18 cellular contexts compared by ENCODE assay signal in genomic region chr2:187054501-187055319, GRCh38.
DNase-seq lines count a peak whose midpoint lies in the region; ATAC-seq, FAIRE-seq and TF ChIP-seq lines count a peak whose summit lies in the region.
"Had no signal": no experiment of that assay in that cellular context is flagged by ENCODE, and none has a peak within 500 bp of the region (broad histone marks: within the 10 kb centered on the region; RNA-seq: fewer than 3 reads in every experiment).

No MANE protein-coding gene starts in this region.

- ATAC-seq in HG03342 (IDR thresholded peaks at IDR 0.05; ENCODE audit: unreplicated experiment) (peak; percentile 29), GM12878 (peak; percentile 63), right lobe of liver (peak in 3 of 4 donors; percentile 30 to 62 (median 50))
- ATAC-seq: activated CD4-positive, alpha-beta T cell treated with anti-CD3 and anti-CD28 coated beads for 36 hours; left lung had no signal

- H3K36me3 ChIP-seq in GM12878 (ENCODE audit: control insufficient read depth in 2 of 2, insufficient read depth in 2 of 2, low read length in 1 of 2): no peaks in the 10 kb centered on the region
- no peaks in the 10 kb centered on the region for H3K36me3 ChIP-seq in right lobe of liver
- H3K36me3 ChIP-seq: left lung, stomach, uterus had no signal

- peak; percentile 52 for TF ChIP-seq CTCF in GM12872 (IDR thresholded peaks at IDR 0.05; ENCODE audit: insufficient read depth, low read depth, low read length)
- peak in 1 of 3 experiments; percentile 23; a peak in 1 of 6 replicates for TF ChIP-seq CTCF in GM12878 (IDR thresholded peaks at IDR 0.05 in 2 of 3, conservative IDR thresholded peaks at IDR 0.05 in 1 of 3; ENCODE audit: control insufficient read depth in 2 of 3, extremely low read depth in 1 of 3, insufficient read depth in 1 of 3, low read depth in 3 of 3, low read length in 3 of 3)
- no peak for TF ChIP-seq CTCF in right lobe of liver (IDR thresholded peaks at IDR 0.05)

- no peak overlapping the region for H2AFZ ChIP-seq in GM12878 (ENCODE audit: control insufficient read depth, low read depth, low read length)

- in situ Hi-C loops in GM12878 (cut with MboI): no loop called here

- WGBS in GM12878 (ENCODE audit: insufficient coverage, insufficient replicate concordance, low lambda C conversion rate, missing lambda C conversion rate): 14% methylated on average over 5 of the region's 5 CpGs
- WGBS in right lobe of liver (ENCODE audit: insufficient coverage, low coverage, low lambda C conversion rate, missing lambda C conversion rate): 76% methylated on average over 2 of the region's 5 CpGs

- TF ChIP-seq RAD21 in GM12878 (IDR thresholded peaks at IDR 0.05; ENCODE audit: insufficient read depth, low read depth, low read length): no peak

- no TSS peak for BruUV-seq in GM12878 (replicated peaks; lab: Mats Ljungman, UMichigan)

- FAIRE-seq in GM12878 (lab: Jason Lieb, UNC): no peak
- FAIRE-seq: G401.6 had no signal

- H3K4me3 ChIP-seq in GM12878: no peak overlapping the region
- no peak overlapping the region for H3K4me3 ChIP-seq in right lobe of liver
- H3K4me3 ChIP-seq: left lung, stomach, uterus had no signal

- no peak for TF ChIP-seq POLR2A in GM12878 (IDR thresholded peaks at IDR 0.05; ENCODE audit: low read depth, low read length)
- TF ChIP-seq POLR2A in right lobe of liver (IDR thresholded peaks at IDR 0.05): no peak

- H3K27ac ChIP-seq in GM12878 (ENCODE audit: control insufficient read depth, insufficient read depth) (no peak overlapping the region), right lobe of liver (no peak overlapping the region)
- H3K27ac ChIP-seq: left lung, stomach, uterus had no signal

- no peaks in the 10 kb centered on the region for H3K79me2 ChIP-seq in GM12878 (ENCODE audit: control insufficient read depth, insufficient read depth, low read length)

- DNase-seq in GM12878 (ENCODE audit: low read depth, low spot score): no peak
- no peak for DNase-seq in right lobe of liver
- DNase-seq in stimulated activated CD4-positive, alpha-beta T cell treated with anti-CD3 and anti-CD28 coated beads, Interleukin-15, amount 100 ng/mL, for 24 hours: no peak
- no peak for DNase-seq in stimulated activated CD4-positive, alpha-beta T cell treated with anti-CD3 and anti-CD28 coated beads, Interleukin-4, amount 100 ng/mL, for 24 hours
- no peak for DNase-seq in NCI-H345 treated with DMSO at 0.1 percent for 48 hours (lab: John Stamatoyannopoulos, UW; ENCODE audit: unreplicated experiment)
- no peak for DNase-seq in NCI-H1694 treated with DMSO at 0.1 percent for 48 hours (lab: John Stamatoyannopoulos, UW)
- DNase-seq: activated CD4-positive, alpha-beta T cell treated with anti-CD3 and anti-CD28 coated beads for 36 hours; activated naive CD4-positive, alpha-beta T cell treated with anti-CD3 and anti-CD28 coated beads, Interleukin-2, amount 10 ng/mL, durations not matched to agents 7 days and 5 days; activated T-cell treated with anti-CD3 and anti-CD28 coated beads for 4 hours; IMR-90; left lung; NCI-H1105; NK-92 treated with Interleukin-12 subunit alpha and Interleukin-12 subunit beta, amount 100 ng/mL, for 24 hours; stomach; uterus had no signal

- intact Hi-C loops in GM12878 (cut with micrococcal nuclease; ENCODE audit: unreplicated experiment) (loop anchor here (10.0 kb wide), 1 partner anchor 390 kb away; the partner anchor contains the start of gene CALCRL), right lobe of liver (cut with DNase I) (no loop called here)

- TF ChIP-seq EP300 in GM12878 (IDR thresholded peaks at IDR 0.05; ENCODE audit: borderline replicate concordance in 1 of 2, control insufficient read depth in 1 of 2, low read depth in 2 of 2, low read length in 2 of 2): no peak

- CTCF ChIA-PET in GM12878 (lab: Yijun Ruan, JAX): interaction anchor here (0.7 to 1.2 kb wide), 3 partner anchors 15 to 192 kb away, joined by 3 read pairs; no protein-coding TSS in a partner anchor

- SMC1A ChIA-PET in GM12878 (lab: Charles Lee; ENCODE audit: uncharacterized antibody, unreplicated experiment): interaction anchor here (1.2 to 1.8 kb wide), 3 partner anchors 394 to 402 kb away, joined by 3 to 4 read pairs (median 3); no protein-coding TSS in a partner anchor

- H3K4me1 ChIP-seq in GM12878 (ENCODE audit: control insufficient read depth, insufficient read depth, low read length) (no peaks in the 10 kb centered on the region), right lobe of liver (peaks cover 0 to 12% (median 0%) of the 10 kb centered on the region in 4 donors)
- H3K4me1 ChIP-seq: left lung, stomach, uterus had no signal

- RAD21 ChIA-PET in GM12878 (lab: Charles Lee; ENCODE audit: unreplicated experiment): interaction anchor here (0.6 kb wide), 1 partner anchor 397 kb away, joined by 3 read pairs; no protein-coding TSS in a partner anchor

- POLR2A ChIA-PET in GM12878 (lab: Charles Lee): no interaction called here

- H3K27me3 ChIP-seq in GM12878 (replicated peaks in 1 of 2; ENCODE audit: control insufficient read depth in 2 of 2, insufficient read depth in 2 of 2, low read length in 1 of 2) (no peaks in the 10 kb centered on the region; a peak in 2 of 4 replicates), right lobe of liver (no peaks in the 10 kb centered on the region)
- H3K27me3 ChIP-seq: left lung, stomach, uterus had no signal

- no peak overlapping the region for H3K9ac ChIP-seq in GM12878 (ENCODE audit: control insufficient read depth, insufficient read depth, low read length)

- H4K20me1 ChIP-seq in GM12878 (ENCODE audit: control insufficient read depth, insufficient read depth): no peaks in the 10 kb centered on the region

- no peak overlapping the region for H3K4me2 ChIP-seq in GM12878 (ENCODE audit: control insufficient read depth, insufficient read depth)

- H3K9me3 ChIP-seq in GM12878 (replicated peaks; ENCODE audit: control insufficient read depth, insufficient read depth, low read length) (no peaks in the 10 kb centered on the region), right lobe of liver (no peaks in the 10 kb centered on the region)
- H3K9me3 ChIP-seq: uterus had no signal

TF ChIP-seq in GM12878, 131 proteins besides CTCF, POLR2A, EP300 and RAD21 (continues in another document):
- TF ChIP-seq ETV6 (conservative IDR thresholded peaks at IDR 0.05 in 1 of 2, IDR thresholded peaks at IDR 0.05 in 1 of 2; ENCODE audit: borderline replicate concordance in 1 of 2, low read depth in 1 of 2) (no peak), IKZF1 (conservative IDR thresholded peaks at IDR 0.05) (no peak), RUNX3 (IDR thresholded peaks at IDR 0.05; ENCODE audit: low read length) (no peak), CUX1 (IDR thresholded peaks at IDR 0.05; ENCODE audit: insufficient replicate concordance, low read depth, low read length) (no peak), SKIL (IDR thresholded peaks at IDR 0.05; ENCODE audit: low read depth, poor library complexity, severe bottlenecking) (no peak), SIN3A (IDR thresholded peaks at IDR 0.05; ENCODE audit: low read depth, low read length) (no peak), PAX8 (IDR thresholded peaks at IDR 0.05) (no peak), SPI1 (IDR thresholded peaks at IDR 0.05; ENCODE audit: borderline replicate concordance, insufficient read depth, low read depth, low read length) (no peak), IKZF2 (IDR thresholded peaks at IDR 0.05) (no peak)
